Comparison of ENCODE assay signal across 9 cellular contexts in genomic region chr3:25007974-25008658, GRCh38.
DNase-seq lines count a peak whose midpoint lies in the region; ATAC-seq and TF ChIP-seq lines count a peak whose summit lies in the region.
"Had no signal": no experiment of that assay in that cellular context is flagged by ENCODE, and none has a peak within 500 bp of the region (broad histone marks: within the 10 kb centered on the region; RNA-seq: fewer than 3 reads in every experiment).

No MANE protein-coding gene starts in this region.

- ATAC-seq in GM21447 (IDR thresholded peaks at IDR 0.05; ENCODE audit: unreplicated experiment) (peak; percentile 98), HG03457 (IDR thresholded peaks at IDR 0.05; ENCODE audit: unreplicated experiment) (peak; percentile 96)

- no peak overlapping the region for H3K27ac ChIP-seq in GM23248
- H3K27ac ChIP-seq: BLaER1 treated with 17β-estradiol and CSF1 and Interleukin-3, amounts not matched to agents 10 nM and 100 nM had no signal

- no peaks in the 10 kb centered on the region for H3K4me1 ChIP-seq in GM23248 (ENCODE audit: insufficient read depth)

- CTCF ChIA-PET in HEK293T (lab: Yijun Ruan, JAX): interaction anchor here (0.9 to 1.6 kb wide), 3 partner anchors 25 to 585 kb away, joined by 3 to 4 read pairs (median 3); no protein-coding TSS in a partner anchor

- H2AFZ ChIP-seq in GM23248: no peak overlapping the region

- no peak overlapping the region for H3K4me3 ChIP-seq in GM23248
- H3K4me3 ChIP-seq: BLaER1 treated with 17β-estradiol and CSF1 and Interleukin-3, amounts not matched to agents 10 nM and 100 nM had no signal

- in situ Hi-C loops in GM23248 (cut with MboI): no loop called here

- peak; percentile 58 for DNase-seq in EH (ENCODE audit: low read depth)
- peak; percentile 48 for DNase-seq in fibroblast of the conjunctiva (ENCODE audit: low read depth)
- no peak for DNase-seq in germinal center (ENCODE audit: low spot score)
- no peak for DNase-seq in GM23248
- DNase-seq in HEK293T (ENCODE audit: extremely low spot score): no peak
- DNase-seq in AML-193 (lab: John Stamatoyannopoulos, UW): no peak

- no peak overlapping the region for H3K4me2 ChIP-seq in GM23248 (ENCODE audit: unreplicated experiment)
- H3K4me2 ChIP-seq: BLaER1 treated with 17β-estradiol and CSF1 and Interleukin-3, amounts not matched to agents 10 nM and 100 nM had no signal

- H3K27me3 ChIP-seq in GM23248 (replicated peaks; ENCODE audit: insufficient read depth): no peaks in the 10 kb centered on the region
- H3K27me3 ChIP-seq: BLaER1 treated with 17β-estradiol and CSF1 and Interleukin-3, amounts not matched to agents 10 nM and 100 nM had no signal

- H3K9ac ChIP-seq in GM23248: no peak overlapping the region
- H3K9ac ChIP-seq: BLaER1 treated with 17β-estradiol and CSF1 and Interleukin-3, amounts not matched to agents 10 nM and 100 nM had no signal

- no peaks in the 10 kb centered on the region for H3K36me3 ChIP-seq in GM23248 (ENCODE audit: low read depth)
- H3K36me3 ChIP-seq: BLaER1 treated with 17β-estradiol and CSF1 and Interleukin-3, amounts not matched to agents 10 nM and 100 nM had no signal

- H3F3A ChIP-seq in GM23248 (ENCODE audit: insufficient read depth): no peaks in the 10 kb centered on the region

- H3K79me2 ChIP-seq in GM23248 (ENCODE audit: insufficient read depth): no peaks in the 10 kb centered on the region

- H3K9me3 ChIP-seq in GM23248 (ENCODE audit: low read depth): no peaks in the 10 kb centered on the region
- H3K9me3 ChIP-seq: BLaER1 treated with 17β-estradiol and CSF1 and Interleukin-3, amounts not matched to agents 10 nM and 100 nM had no signal

- WGBS in GM23248 (ENCODE audit: low coverage in 1 of 2, low lambda C conversion rate in 2 of 2, missing lambda C conversion rate in 2 of 2), 2 experiments: 30 to 48% methylated on average over 2 of the region's 2 CpGs

- H3K9me2 ChIP-seq in GM23248 (ENCODE audit: insufficient read depth): no peaks in the 10 kb centered on the region

- POLR2A ChIA-PET in HEK293T (lab: Yijun Ruan, JAX): no interaction called here

- no peaks in the 10 kb centered on the region for H4K20me1 ChIP-seq in GM23248 (ENCODE audit: insufficient read depth)
- H4K20me1 ChIP-seq: BLaER1 treated with 17β-estradiol and CSF1 and Interleukin-3, amounts not matched to agents 10 nM and 100 nM had no signal

TF ChIP-seq in HEK293T, 16 proteins besides CTCF, POLR2A, EP300 and RAD21:
- TF ChIP-seq SP1 (IDR thresholded peaks at IDR 0.05) (no peak), NFRKB (IDR thresholded peaks at IDR 0.05) (no peak), FOXK2 (IDR thresholded peaks at IDR 0.05) (no peak), L3MBTL2 (conservative IDR thresholded peaks at IDR 0.05) (no peak), TARDBP (IDR thresholded peaks at IDR 0.05) (no peak), HDGF (IDR thresholded peaks at IDR 0.05; ENCODE audit: borderline replicate concordance) (no peak), ELF4 (IDR thresholded peaks at IDR 0.05) (no peak), SUZ12 (IDR thresholded peaks at IDR 0.05) (no peak), FOXA1 (IDR thresholded peaks at IDR 0.05) (no peak), ARNT (IDR thresholded peaks at IDR 0.05) (no peak), PKNOX1 (IDR thresholded peaks at IDR 0.05) (no peak), LEF1 (IDR thresholded peaks at IDR 0.05; ENCODE audit: borderline replicate concordance) (no peak), ZNF384 (IDR thresholded peaks at IDR 0.05) (no peak), CTBP1 (IDR thresholded peaks at IDR 0.05; ENCODE audit: borderline replicate concordance) (no peak)

Comparison
In these comparisons a context has a peak if more than half of its experiments do, and no peak if none do; other contexts are left out.
1. DNase-seq: peak in EH (single experiment) and fibroblast of the conjunctiva (single experiment); none in germinal center (single experiment), GM23248 (single experiment), HEK293T (single experiment) and AML-193 (0 of 2).